In the genomic region with DNA sequence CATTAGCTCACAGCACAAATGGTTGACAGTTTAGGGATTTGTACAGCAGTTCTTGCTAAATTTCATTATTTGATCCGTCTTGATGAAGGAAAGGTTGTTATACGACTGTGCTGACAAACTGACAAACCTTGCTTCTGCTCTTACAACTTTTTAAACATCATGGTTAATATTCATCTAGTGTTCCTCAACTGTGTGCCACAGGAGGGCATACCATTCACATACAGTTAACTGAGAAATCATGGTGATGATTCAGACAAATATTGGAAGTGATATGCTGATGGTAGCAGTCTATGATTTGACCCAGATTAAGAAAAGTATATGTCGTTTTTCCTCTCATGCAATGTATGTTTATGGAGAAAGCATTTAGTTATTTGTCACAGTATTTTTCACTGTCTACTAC, we compare ENCODE assay signal across 12 cellular contexts.
DNase-seq lines count a peak whose midpoint lies in the region; ATAC-seq, FAIRE-seq and TF ChIP-seq lines count a peak whose summit lies in the region.
"Had no signal": no experiment of that assay in that cellular context is flagged by ENCODE, and none has a peak within 500 bp of the region (broad histone marks: within the 10 kb centered on the region; RNA-seq: fewer than 3 reads in every experiment).

No MANE protein-coding gene starts in this region.

- no peak for TF ChIP-seq EP300 in A549 (IDR thresholded peaks at IDR 0.05)

- H3K4me1 ChIP-seq in A549: no peaks in the 10 kb centered on the region
- no peaks in the 10 kb centered on the region for H3K4me1 ChIP-seq in HCT116 (ENCODE audit: control insufficient read depth in 1 of 2, insufficient read depth in 2 of 2, low read length in 2 of 2)
- no peaks in the 10 kb centered on the region for H3K4me1 ChIP-seq in fibroblast of lung (ENCODE audit: control insufficient read depth, extremely low read depth, insufficient read depth, low read length)

- H4K20me1 ChIP-seq in HCT116 (ENCODE audit: insufficient read depth) (no peaks in the 10 kb centered on the region), fibroblast of lung (ENCODE audit: control insufficient read depth, extremely low read depth, insufficient read depth, low read length) (no peaks in the 10 kb centered on the region)

- CTCF ChIA-PET in A549 (lab: Yijun Ruan, JAX): no interaction called here
- CTCF ChIA-PET in HCT116 (lab: Charles Lee): interaction anchor here (0.6 kb wide), 1 partner anchor 852 kb away, joined by 3 read pairs; no protein-coding TSS in a partner anchor

- BruUV-seq in HCT116 (replicated peaks; lab: Mats Ljungman, UMichigan): no TSS peak

- POLR2A ChIA-PET in A549 (lab: Yijun Ruan, JAX) (no interaction called here), HCT116 (lab: Charles Lee) (no interaction called here)

- intact Hi-C loops in HCT116 (cut with micrococcal nuclease): loop anchor here (1.0 to 10.0 kb wide), 2 partner anchors 648 to 846 kb away; no protein-coding TSS in a partner anchor

- no peak overlapping the region for H3K9ac ChIP-seq in HCT116 (ENCODE audit: low read length)
- H3K9ac ChIP-seq in fibroblast of lung (ENCODE audit: insufficient read depth, low read length): no peak overlapping the region

- DNase-seq in A549 (ENCODE audit: low read depth in 1 of 2, low spot score in 1 of 2) (peak in 1 of 2 experiments; percentile 31), HCT116 (ENCODE audit: low read depth, low spot score) (peak; percentile 8), RPMI7951 (ENCODE audit: low read depth) (peak; percentile 25), fibroblast of lung (ENCODE audit: low read depth in 2 of 2) (peak; percentile 5 to 18), retina (no peak), NCI-H2227 (lab: John Stamatoyannopoulos, UW; ENCODE audit: unreplicated experiment) (no peak)
- DNase-seq: cerebellar nuclear complex, NCI-H1436 treated with DMSO at 0.1 percent for 48 hours had no signal

- H3K27me3 ChIP-seq in HCT116 (ENCODE audit: insufficient read depth, low read length) (no peaks in the 10 kb centered on the region), fibroblast of lung (ENCODE audit: control insufficient read depth, insufficient read depth, low read length) (no peaks in the 10 kb centered on the region)

- TF ChIP-seq CTCF in A549 (IDR thresholded peaks at IDR 0.05) (peak; percentile 30), HCT116 (IDR thresholded peaks at IDR 0.05 in 2 of 3, conservative IDR thresholded peaks at IDR 0.05 in 1 of 3; ENCODE audit: borderline replicate concordance in 1 of 3, insufficient read depth in 1 of 3, low read depth in 2 of 3, low read length in 2 of 3) (peak; percentile 35 to 54 (median 38); a peak in 4 of 6 replicates), fibroblast of lung (conservative IDR thresholded peaks at IDR 0.05 in 1 of 2, IDR thresholded peaks at IDR 0.05 in 1 of 2; ENCODE audit: low read depth in 1 of 2, low read length in 2 of 2) (no peak)

- no peak overlapping the region for H3K27ac ChIP-seq in A549
- H3K27ac ChIP-seq in HCT116 (ENCODE audit: low read depth, low read length): no peak overlapping the region
- H3K27ac ChIP-seq in fibroblast of lung (ENCODE audit: insufficient read depth, low read length): no peak overlapping the region
- H3K27ac ChIP-seq: skin epidermis had no signal

- no peaks in the 10 kb centered on the region for H3K79me2 ChIP-seq in HCT116 (ENCODE audit: insufficient read depth, low read length)
- H3K79me2 ChIP-seq in fibroblast of lung (ENCODE audit: control insufficient read depth, insufficient read depth, low read length): no peaks in the 10 kb centered on the region

- H2AFZ ChIP-seq in HCT116 (ENCODE audit: low read depth, low read length, poor library complexity, severe bottlenecking) (peak overlapping the region; percentile 54), fibroblast of lung (ENCODE audit: low read length) (no peak overlapping the region)

- H3K9me2 ChIP-seq in HCT116 (ENCODE audit: insufficient read depth): no peaks in the 10 kb centered on the region

- H3K9me3 ChIP-seq in A549: no peaks in the 10 kb centered on the region
- H3K9me3 ChIP-seq in HCT116 (ENCODE audit: control insufficient read depth in 1 of 2, insufficient read depth in 1 of 2, low read depth in 1 of 2, low read length in 2 of 2): no peaks in the 10 kb centered on the region
- H3K9me3 ChIP-seq in fibroblast of lung (ENCODE audit: control insufficient read depth, insufficient read depth, low read depth, low read length): no peaks in the 10 kb centered on the region

- RAD21 ChIA-PET in HCT116 (lab: Charles Lee; ENCODE audit: low non-redundant PET in 1 of 2, low total read pairs in 2 of 2, uncharacterized antibody in 2 of 2, unreplicated experiment in 2 of 2): no interaction called here

- no peak for FAIRE-seq in A549 (lab: Jason Lieb, UNC)
- FAIRE-seq: GM18507 had no signal

- WGBS in A549 (ENCODE audit: missing lambda C conversion rate): 0% methylated on average over 3 of the region's 3 CpGs

- TF ChIP-seq RAD21 in A549 (conservative IDR thresholded peaks at IDR 0.05 in 1 of 2, IDR thresholded peaks at IDR 0.05 in 1 of 2) (peak; percentile 30 to 54; a peak in 3 of 5 replicates), HCT116 (IDR thresholded peaks at IDR 0.05; ENCODE audit: low read depth) (peak; percentile 69)

- H3K4me3 ChIP-seq in A549: no peak overlapping the region
- no peak overlapping the region for H3K4me3 ChIP-seq in HCT116 (replicated peaks in 1 of 2; ENCODE audit: low read depth in 1 of 2, low read length in 2 of 2)
- no peak overlapping the region for H3K4me3 ChIP-seq in fibroblast of lung (replicated peaks in 1 of 4; ENCODE audit: control extremely low read depth in 1 of 4, insufficient read depth in 1 of 4, low read depth in 3 of 4, low read length in 4 of 4)
- H3K4me3 ChIP-seq: skin epidermis had no signal

- ATAC-seq in A549 (peak in 1 of 2 experiments; percentile 47; a peak in 2 of 6 replicates), HCT116 (peak; percentile 44; the same call in 1 of the 2 replicates), GM18907 (IDR thresholded peaks at IDR 0.05; ENCODE audit: unreplicated experiment) (no peak), HG03025 (IDR thresholded peaks at IDR 0.05; ENCODE audit: low FRiP score, unreplicated experiment) (no peak)

- H3K4me2 ChIP-seq in A549: no peak overlapping the region; the same call in 2 of the 3 replicates
- no peak overlapping the region for H3K4me2 ChIP-seq in HCT116 (ENCODE audit: low read length)
- no peak overlapping the region for H3K4me2 ChIP-seq in fibroblast of lung (ENCODE audit: extremely low read depth, insufficient read depth, low read length)

- no peaks in the 10 kb centered on the region for H3K36me3 ChIP-seq in HCT116 (ENCODE audit: control insufficient read depth in 1 of 2, insufficient read depth in 2 of 2, low read length in 2 of 2)
- H3K36me3 ChIP-seq in fibroblast of lung (ENCODE audit: control insufficient read depth, insufficient read depth, low read length): no peaks in the 10 kb centered on the region

- no peak for TF ChIP-seq POLR2A in A549 (IDR thresholded peaks at IDR 0.05; ENCODE audit: low read length)
- no peak for TF ChIP-seq POLR2A in HCT116 (IDR thresholded peaks at IDR 0.05; ENCODE audit: borderline replicate concordance, extremely low read depth, insufficient read depth, insufficient read length)

TF ChIP-seq in A549, 52 proteins besides CTCF, POLR2A, EP300 and RAD21:
- TF ChIP-seq SMC3 (IDR thresholded peaks at IDR 0.05) (peak; percentile 48; the same call in 2 of the 3 replicates), CHD4 (IDR thresholded peaks at IDR 0.05; ENCODE audit: borderline replicate concordance) (no peak), KDM1A (IDR thresholded peaks at IDR 0.05; ENCODE audit: low read depth) (no peak), KDM5A (IDR thresholded peaks at IDR 0.05) (no peak), GATA3 (IDR thresholded peaks at IDR 0.05; ENCODE audit: borderline replicate concordance) (no peak)

TF ChIP-seq in HCT116, 20 proteins besides CTCF, POLR2A, EP300 and RAD21:
- TF ChIP-seq ZFX (IDR thresholded peaks at IDR 0.05): no peak
- TF ChIP-seq, protein P1, sequence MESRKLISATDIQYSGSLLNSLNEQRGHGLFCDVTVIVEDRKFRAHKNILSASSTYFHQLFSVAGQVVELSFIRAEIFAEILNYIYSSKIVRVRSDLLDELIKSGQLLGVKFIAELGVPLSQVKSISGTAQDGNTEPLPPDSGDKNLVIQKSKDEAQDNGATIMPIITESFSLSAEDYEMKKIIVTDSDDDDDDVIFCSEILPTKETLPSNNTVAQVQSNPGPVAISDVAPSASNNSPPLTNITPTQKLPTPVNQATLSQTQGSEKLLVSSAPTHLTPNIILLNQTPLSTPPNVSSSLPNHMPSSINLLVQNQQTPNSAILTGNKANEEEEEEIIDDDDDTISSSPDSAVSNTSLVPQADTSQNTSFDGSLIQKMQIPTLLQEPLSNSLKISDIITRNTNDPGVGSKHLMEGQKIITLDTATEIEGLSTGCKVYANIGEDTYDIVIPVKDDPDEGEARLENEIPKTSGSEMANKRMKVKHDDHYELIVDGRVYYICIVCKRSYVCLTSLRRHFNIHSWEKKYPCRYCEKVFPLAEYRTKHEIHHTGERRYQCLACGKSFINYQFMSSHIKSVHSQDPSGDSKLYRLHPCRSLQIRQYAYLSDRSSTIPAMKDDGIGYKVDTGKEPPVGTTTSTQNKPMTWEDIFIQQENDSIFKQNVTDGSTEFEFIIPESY (IDR thresholded peaks at IDR 0.05; ENCODE audit: extremely low read depth, insufficient replicate concordance, low read length): no peak
- no peak for TF ChIP-seq SP1 (IDR thresholded peaks at IDR 0.05; ENCODE audit: low read depth)
- TF ChIP-seq CBX3 (IDR thresholded peaks at IDR 0.05; ENCODE audit: low read depth): no peak
- TF ChIP-seq POLR2AphosphoS5 (IDR thresholded peaks at IDR 0.05; ENCODE audit: low read depth, low read length): no peak

Comparison
In these comparisons a context has a peak if more than half of its experiments do, and no peak if none do; other contexts are left out.
1. DNase-seq: peak in HCT116 (single experiment), RPMI7951 (single experiment) and fibroblast of lung (2 of 2); none in retina (single experiment) and NCI-H2227 (single experiment).
2. CTCF ChIP-seq: peak in A549 (single experiment) and HCT116 (3 of 3); none in fibroblast of lung (0 of 2).